ENCODE assay signal across 8 cellular contexts in the genomic region with DNA sequence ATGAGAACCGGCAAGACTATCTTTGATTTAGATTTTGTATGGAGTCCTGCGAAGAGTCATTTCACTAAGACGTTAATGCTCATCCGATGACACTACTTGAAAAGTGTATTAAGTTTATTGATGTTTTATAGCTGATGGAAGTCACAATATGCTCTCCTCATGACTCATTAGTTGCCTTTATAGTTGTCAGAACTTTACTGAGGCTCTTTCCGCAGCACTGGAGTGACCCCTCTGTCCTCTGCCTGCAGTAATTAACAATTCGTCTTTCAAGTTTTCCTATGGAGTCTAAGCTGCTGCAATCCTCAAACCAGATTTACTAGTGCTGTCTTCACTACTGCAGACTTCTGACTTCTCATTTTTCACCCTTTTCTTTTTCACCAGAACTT. TPM values are rescaled to one million over a fixed set of nuclear protein-coding genes. Genes with fewer than 3 reads are reported as not detected.
DNase-seq lines count a peak whose midpoint lies in the region; ATAC-seq and TF ChIP-seq lines count a peak whose summit lies in the region.

No MANE protein-coding gene starts in this region.

- H2BK12ac ChIP-seq in neuronal stem cell (ENCODE audit: low read length) = no peak overlapping the region

- TF ChIP-seq POLR2A in GM18505 (IDR thresholded peaks at IDR 0.05; ENCODE audit: borderline replicate concordance, extremely low read depth, insufficient read depth, insufficient read length) = no peak

- H3K4me1 ChIP-seq in neuronal stem cell (ENCODE audit: control insufficient read depth in 2 of 2, insufficient read depth in 1 of 2, low read depth in 1 of 2, low read length in 2 of 2) = peaks cover 0 to 2% of the 10 kb centered on the region in 2 donors

- H4K8ac ChIP-seq in neuronal stem cell (ENCODE audit: low read depth, low read length) = no peak overlapping the region

- no peak overlapping the region for H2AK5ac ChIP-seq in neuronal stem cell (ENCODE audit: low read depth, low read length)

- no peak overlapping the region for H3K4ac ChIP-seq in neuronal stem cell (ENCODE audit: low read length)

- no peak for TF ChIP-seq CTCF in GM12875 (IDR thresholded peaks at IDR 0.05; ENCODE audit: borderline replicate concordance, insufficient read depth, low read depth, low read length)
- TF ChIP-seq CTCF in epithelial cell of esophagus (IDR thresholded peaks at IDR 0.05; ENCODE audit: insufficient read depth, low read depth, low read length, missing control alignments) = no peak

- peak overlapping the region; percentile 98 for H2AFZ ChIP-seq in neuronal stem cell (ENCODE audit: low read length)

- no peak overlapping the region for H2BK15ac ChIP-seq in neuronal stem cell (ENCODE audit: low read length)

- WGBS in neuronal stem cell (ENCODE audit: extremely low coverage in 2 of 2, insufficient read length in 2 of 2, insufficient replicate concordance in 1 of 2), 2 donors = no CpG with 5 or more reads among the region's 6 CpGs

- no peak overlapping the region for H3K23ac ChIP-seq in neuronal stem cell (ENCODE audit: low read depth, low read length, poor library complexity)

- H3K14ac ChIP-seq in neuronal stem cell (ENCODE audit: low read length) = no peak overlapping the region

- H3K79me1 ChIP-seq in neuronal stem cell (ENCODE audit: low read depth, low read length) = peaks cover 1% of the 10 kb centered on the region

- H3K18ac ChIP-seq in neuronal stem cell (ENCODE audit: low read length) = no peak overlapping the region

- H3K9me3 ChIP-seq in neuronal stem cell (replicated peaks in 1 of 2; ENCODE audit: control insufficient read depth in 2 of 2, insufficient read depth in 1 of 2, low read depth in 1 of 2, low read length in 2 of 2) = no peaks in the 10 kb centered on the region

- DNase-seq in RKO (ENCODE audit: low spot score) (peak; percentile 76), epithelial cell of esophagus (ENCODE audit: low read depth) (peak; percentile 41), neuronal stem cell (ENCODE audit: low spot score) (no peak), midbrain (lab: John Stamatoyannopoulos, UW) (no peak), NCI-H146 (lab: John Stamatoyannopoulos, UW) (no peak)

- H3K9ac ChIP-seq in neuronal stem cell (ENCODE audit: low read depth, low read length, poor library complexity) = no peak overlapping the region

- H3K27ac ChIP-seq in neuronal stem cell (replicated peaks; ENCODE audit: low read length) = no peak overlapping the region

- H3K4me3 ChIP-seq in GM12875 (ENCODE audit: low read depth, low read length) = peak overlapping the region; percentile 67
- H3K4me3 ChIP-seq in epithelial cell of esophagus (ENCODE audit: low read length) = peak overlapping the region; percentile 85
- peak overlapping the region; percentile 90 to 94 for H3K4me3 ChIP-seq in neuronal stem cell (ENCODE audit: low read length in 2 of 2)

- no peak overlapping the region for H2BK120ac ChIP-seq in neuronal stem cell (ENCODE audit: low read depth, low read length)

- no peak overlapping the region for H2BK5ac ChIP-seq in neuronal stem cell (ENCODE audit: low read length)

- no peak overlapping the region for H4K91ac ChIP-seq in neuronal stem cell (ENCODE audit: low read depth, low read length, poor library complexity)

- peaks cover 3 to 19% of the 10 kb centered on the region in 2 donors for H3K36me3 ChIP-seq in neuronal stem cell (replicated peaks in 1 of 2; ENCODE audit: control insufficient read depth in 2 of 2, insufficient read depth in 2 of 2, low read length in 2 of 2)

- ATAC-seq in HG02763 (IDR thresholded peaks at IDR 0.05; ENCODE audit: unreplicated experiment) (no peak), GM18505 (IDR thresholded peaks at IDR 0.05; ENCODE audit: unreplicated experiment) (no peak)

- H3K27me3 ChIP-seq in neuronal stem cell (ENCODE audit: control insufficient read depth in 3 of 3, insufficient read depth in 3 of 3, low read depth in 1 of 3, low read length in 3 of 3) = no peaks in the 10 kb centered on the region

- peak overlapping the region; percentile 60 for H3K4me2 ChIP-seq in neuronal stem cell (ENCODE audit: insufficient read depth, low read length, poor library complexity, severe bottlenecking)

RNA-seq across cellular contexts. Expression of gene USP16, which starts 0.9 kb away (rescaled TPM):
- polyA plus RNA-seq in neuronal stem cell (2013, experiment 1 of 2) = 26.9 TPM
- 27.3 TPM for polyA plus RNA-seq in neuronal stem cell (2013, experiment 2 of 2)

RNA-seq across cellular contexts. Expression of gene RWDD2B, which starts 6.2 kb away (rescaled TPM):
- polyA plus RNA-seq in neuronal stem cell (2013, experiment 1 of 2) = 4.1 TPM
- polyA plus RNA-seq in neuronal stem cell (2013, experiment 2 of 2) = 4.3 TPM

RNA-seq across cellular contexts. Expression of gene LTN1, which starts 32.6 kb away (rescaled TPM):
- 10.3 TPM for polyA plus RNA-seq in neuronal stem cell (2013, experiment 1 of 2)
- 9.7 TPM for polyA plus RNA-seq in neuronal stem cell (2013, experiment 2 of 2)

RNA-seq across cellular contexts. Expression of gene CCT8, which starts 48.1 kb away (rescaled TPM):
- 277 TPM for polyA plus RNA-seq in neuronal stem cell (2013, experiment 1 of 2)
- polyA plus RNA-seq in neuronal stem cell (2013, experiment 2 of 2) = 277 TPM

Comparison
In these comparisons a context has a peak if more than half of its experiments do, and no peak if none do; other contexts are left out.
1. DNase-seq: peak in RKO (single experiment) and epithelial cell of esophagus (single experiment); none in neuronal stem cell (single experiment), midbrain (single experiment) and NCI-H146 (single experiment).
2. Peak in every context shown above with its lines, with median percentiles within 50 percentile points of each other: H3K4me3 ChIP-seq.